In the genomic region with DNA sequence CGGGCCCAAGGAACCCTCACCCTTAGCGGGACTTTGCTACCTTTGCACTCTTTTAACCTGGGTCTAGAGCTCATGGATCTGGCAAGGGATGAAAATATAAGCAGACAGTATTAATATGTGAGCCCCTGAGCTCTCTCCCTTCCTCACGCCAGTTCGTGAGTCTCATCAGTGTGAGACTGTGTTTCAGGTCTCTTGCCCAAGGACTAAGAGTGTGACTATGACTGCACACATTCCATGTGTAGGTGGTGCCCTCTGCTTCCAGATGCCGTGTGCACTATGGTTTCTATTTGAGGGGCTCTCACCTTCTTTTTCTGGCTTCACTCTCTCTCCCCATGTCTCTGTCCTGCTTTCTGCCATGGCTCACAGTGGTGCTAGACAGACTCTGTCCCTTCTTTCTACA, we compare ENCODE assay signal across 10 cellular contexts. TPM values are rescaled to one million over a fixed set of nuclear protein-coding genes. Genes with fewer than 3 reads are reported as not detected.
A peak's percentile ranks its signal among the peaks of the same experiment; 100 is the strongest.
DNase-seq lines count a peak whose midpoint lies in the region; ATAC-seq and TF ChIP-seq lines count a peak whose summit lies in the region.
"Had no signal": no experiment of that assay in that cellular context is flagged by ENCODE, and none has a peak within 500 bp of the region (broad histone marks: within the 10 kb centered on the region; RNA-seq: fewer than 3 reads in every experiment).

No MANE protein-coding gene starts in this region.

- H3K4me1 ChIP-seq in ascending aorta (peaks cover 13 to 38% of the 10 kb centered on the region in 2 donors), heart right ventricle (peaks cover 2 to 85% (median 58%) of the 10 kb centered on the region in 9 donors), sigmoid colon (peaks cover 0 to 72% (median 52%) of the 10 kb centered on the region in 4 donors)

- TF ChIP-seq EP300 in sigmoid colon (IDR thresholded peaks at IDR 0.05), result no peak

- H3K27me3 ChIP-seq in ascending aorta, result no peaks in the 10 kb centered on the region
- no peaks in the 10 kb centered on the region for H3K27me3 ChIP-seq in heart right ventricle
- H3K27me3 ChIP-seq in sigmoid colon, result no peaks in the 10 kb centered on the region

- TF ChIP-seq CTCF in ascending aorta (IDR thresholded peaks at IDR 0.05) (no peak), heart right ventricle (IDR thresholded peaks at IDR 0.05) (peak in 2 of 9 donors; percentile 8 to 19), sigmoid colon (IDR thresholded peaks at IDR 0.05) (no peak), GM10266 (IDR thresholded peaks at IDR 0.05; ENCODE audit: control insufficient read depth, insufficient read depth, low read depth, missing control alignments) (no peak)

- no peak for TF ChIP-seq POLR2A in sigmoid colon (IDR thresholded peaks at IDR 0.05)

- H3K27ac ChIP-seq in ascending aorta (peak overlapping the region; percentile 82 to 85), heart right ventricle (peak overlapping the region; percentile 0 to 93 (median 84)), sigmoid colon (peak overlapping the region; percentile 48 to 82 (median 81))

- 72 to 76% methylated on average over 5 of the region's 5 CpGs for WGBS in heart right ventricle, 2 donors
- 89 to 93% methylated on average over 5 of the region's 5 CpGs for WGBS in sigmoid colon, 2 donors

- no peaks in the 10 kb centered on the region for H3K9me3 ChIP-seq in ascending aorta
- H3K9me3 ChIP-seq in heart right ventricle, result no peaks in the 10 kb centered on the region
- H3K9me3 ChIP-seq in sigmoid colon, result no peaks in the 10 kb centered on the region

- H3K4me3 ChIP-seq in ascending aorta (peak overlapping the region in 1 of 2 donors; percentile 10), heart right ventricle (peak overlapping the region in 8 of 10 donors; percentile 5 to 35 (median 29)), sigmoid colon (peak overlapping the region in 1 of 4 donors; percentile 15)

- H3K36me3 ChIP-seq in ascending aorta (peaks cover 0 to 5% of the 10 kb centered on the region in 2 donors), heart right ventricle (peaks cover 0 to 9% (median 0%) of the 10 kb centered on the region in 9 donors), sigmoid colon (no peaks in the 10 kb centered on the region)

- ATAC-seq in heart right ventricle, result peak; percentile 35 to 75 (median 61)

- DNase-seq in AG08395 (ENCODE audit: low spot score), result peak; percentile 57
- DNase-seq in ascending aorta (ENCODE audit: low spot score in 2 of 2), result peak in 1 of 2 donors; percentile 54
- no peak for DNase-seq in heart right ventricle
- DNase-seq in sigmoid colon, result no peak
- DNase-seq in NCI-H1105 (lab: John Stamatoyannopoulos, UW), result no peak
- DNase-seq in T-helper 2 cell, result no peak
- DNase-seq in mesenteric fat pad (ENCODE audit: low spot score), result no peak
- DNase-seq in GM10266 (ENCODE audit: extremely low spot score), result no peak
- DNase-seq: activated effector memory CD4-positive, alpha-beta T cell treated with anti-CD3 and anti-CD28 coated beads, Interleukin-2, amount 50 U/mL, for 16 hours; cortex of kidney had no signal

- intact Hi-C loops in ascending aorta (cut with DNase I), result loop anchor here (2.0 to 5.0 kb wide), 5 partner anchors 41 to 235 kb away; a partner anchor contains a TSS
- intact Hi-C loops in heart right ventricle (cut with DNase I), result loop anchor here in 3 of 10 donors (5.0 to 10.0 kb wide), 3 partner anchors 40 to 47 kb away; a partner anchor contains a TSS
- intact Hi-C loops in sigmoid colon (cut with DNase I), result loop anchor here (5.0 kb wide), 2 partner anchors 35 to 90 kb away; no protein-coding TSS in a partner anchor

RNA-seq across cellular contexts. Expression of a gene that starts 40.5 kb away (rescaled TPM):
- total RNA-seq in ascending aorta (89.5 TPM), heart right ventricle (10 to 100 TPM; 17.1 to 48.0 (median 26.0) TPM), sigmoid colon (10 to 100 TPM; 19.7 to 31.9 (median 27.0) TPM), mesenteric fat pad (34.4 TPM)
- polyA plus RNA-seq in heart right ventricle (10 to 100 TPM; 48.6 TPM), sigmoid colon (10 to 100 TPM in 2 of 3 donors, 1 to 10 TPM in 1; 8.3 to 30.7 (median 14.4) TPM)

RNA-seq across cellular contexts. Expression of a gene that starts 46.7 kb away (rescaled TPM):
- total RNA-seq in ascending aorta (25.7 TPM), heart right ventricle (10 to 100 TPM; 20.8 to 37.2 (median 27.6) TPM), sigmoid colon (10 to 100 TPM; 14.5 to 32.8 (median 22.4) TPM), mesenteric fat pad (37.9 TPM)
- polyA plus RNA-seq in heart right ventricle (10 to 100 TPM; 50.8 to 54.1 TPM), sigmoid colon (10 to 100 TPM; 27.7 to 51.6 (median 40.2) TPM)
